ENCODE assay signal across 8 cellular contexts in the genomic region with DNA sequence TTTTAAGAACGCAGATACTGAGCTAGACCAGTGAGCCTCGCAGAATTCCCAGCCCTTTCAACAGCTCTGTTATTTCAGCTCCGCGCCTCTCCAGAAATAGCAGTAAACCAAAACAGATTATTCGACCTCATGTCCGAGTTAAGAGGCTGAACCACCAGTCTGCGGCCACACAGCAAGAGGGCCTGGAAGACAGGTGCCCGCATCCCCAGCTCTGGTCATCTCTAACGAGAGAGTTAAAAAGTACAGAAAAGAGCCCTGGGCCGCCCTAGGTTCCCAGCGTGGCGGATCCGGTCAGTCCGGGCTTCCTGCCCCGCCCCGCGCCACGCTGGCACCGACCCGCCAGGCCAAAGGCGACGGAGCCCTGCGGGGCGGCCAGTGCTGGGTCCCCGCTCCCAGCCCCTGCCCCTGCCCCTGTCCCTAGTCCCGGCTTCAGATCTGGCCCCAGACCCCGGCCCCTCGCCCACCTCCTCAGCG. TPM values are rescaled to one million over a fixed set of nuclear protein-coding genes. Genes with fewer than 3 reads are reported as not detected.
DNase-seq lines count a peak whose midpoint lies in the region; ATAC-seq and TF ChIP-seq lines count a peak whose summit lies in the region.

No MANE protein-coding gene starts in this region.

- peaks cover 51% of the 10 kb centered on the region for H3K4me1 Mint-ChIP-seq in activated CD4-positive, alpha-beta memory T cell treated with anti-CD3 and anti-CD28 coated beads, Interleukin-2, amount 10 ng/mL, durations not matched to agents 7 days and 5 days
- peaks cover 21 to 58% (median 45%) of the 10 kb centered on the region in 3 donors for H3K4me1 Mint-ChIP-seq in naive B cell

- peak overlapping the region; percentile 99 for H3K4me3 ChIP-seq in fibroblast of mammary gland (ENCODE audit: control insufficient read depth, low read depth, low read length)

- DNase-seq in Caki2 (ENCODE audit: low read depth) (peak; percentile 60), HS-5 (ENCODE audit: low read depth) (peak; percentile 18), fibroblast of mammary gland (ENCODE audit: low read depth) (peak; percentile 50), naive B cell (peak; percentile 29), ureter (ENCODE audit: low spot score) (peak; percentile 68), NCI-H510A treated with DMSO at 0.1 percent for 48 hours (lab: John Stamatoyannopoulos, UW) (no peak)
- peak; percentile 51 for DNase-seq in activated CD4-positive, alpha-beta memory T cell treated with anti-CD3 and anti-CD28 coated beads, Interleukin-2, amount 10 ng/mL, durations not matched to agents 7 days and 5 days

- no peak for TF ChIP-seq CTCF in fibroblast of mammary gland (conservative IDR thresholded peaks at IDR 0.05; ENCODE audit: control insufficient read depth, insufficient read depth, low read depth, low read length)

- POLR2A ChIA-PET in activated CD4-positive, alpha-beta memory T cell treated with anti-CD3 and anti-CD28 coated beads, Interleukin-2, amount 10 ng/mL, durations not matched to agents 7 days and 5 days (lab: Charles Lee) = interaction anchor here (0.9 to 15.8 kb wide), 15 partner anchors 8 to 470 kb away, joined by 3 to 360 read pairs (median 13); a partner anchor contains a TSS

- H3K27ac Mint-ChIP-seq in activated CD4-positive, alpha-beta memory T cell treated with anti-CD3 and anti-CD28 coated beads, Interleukin-2, amount 10 ng/mL, durations not matched to agents 7 days and 5 days = peak overlapping the region; percentile 94
- peak overlapping the region; percentile 56 to 99 (median 98) for H3K27ac Mint-ChIP-seq in naive B cell

- peak overlapping the region; percentile 88 for H3K4me3 Mint-ChIP-seq in activated CD4-positive, alpha-beta memory T cell treated with anti-CD3 and anti-CD28 coated beads, Interleukin-2, amount 10 ng/mL, durations not matched to agents 7 days and 5 days
- peak overlapping the region; percentile 89 to 99 (median 98) for H3K4me3 Mint-ChIP-seq in naive B cell

- peak; percentile 22 for ATAC-seq in GM21423 (IDR thresholded peaks at IDR 0.05; ENCODE audit: unreplicated experiment)
- peak; percentile 24 to 25 for ATAC-seq in naive B cell (ENCODE audit: low read depth in 2 of 2)

- CTCF ChIA-PET in activated CD4-positive, alpha-beta memory T cell treated with anti-CD3 and anti-CD28 coated beads, Interleukin-2, amount 10 ng/mL, durations not matched to agents 7 days and 5 days (lab: Charles Lee) = interaction anchor here (1.0 to 6.1 kb wide), 9 partner anchors 9 to 199 kb away, joined by 4 to 54 read pairs (median 5); a partner anchor contains a TSS

- peaks cover 72% of the 10 kb centered on the region for H3K36me3 Mint-ChIP-seq in activated CD4-positive, alpha-beta memory T cell treated with anti-CD3 and anti-CD28 coated beads, Interleukin-2, amount 10 ng/mL, durations not matched to agents 7 days and 5 days (ENCODE audit: low read depth)
- no peaks in the 10 kb centered on the region for H3K36me3 Mint-ChIP-seq in naive B cell

- H3K9me3 Mint-ChIP-seq in activated CD4-positive, alpha-beta memory T cell treated with anti-CD3 and anti-CD28 coated beads, Interleukin-2, amount 10 ng/mL, durations not matched to agents 7 days and 5 days = no peaks in the 10 kb centered on the region
- no peaks in the 10 kb centered on the region for H3K9me3 Mint-ChIP-seq in naive B cell

- in situ Hi-C loops in Caki2 (cut with HindIII; ENCODE audit: low pct_unique_long_range_greater_than_20kb, low sequenced_read_pairs) = no loop called here

- no peaks in the 10 kb centered on the region for H3K27me3 Mint-ChIP-seq in activated CD4-positive, alpha-beta memory T cell treated with anti-CD3 and anti-CD28 coated beads, Interleukin-2, amount 10 ng/mL, durations not matched to agents 7 days and 5 days
- no peaks in the 10 kb centered on the region for H3K27me3 Mint-ChIP-seq in naive B cell

RNA-seq across cellular contexts. Expression of a gene that starts 0.5 kb away (rescaled TPM):
- total RNA-seq in Caki2 (2014; rRNA removed; shearing (Covaris generic); ENCODE audit: low replicate concordance) = 300 and 337 TPM in 2 replicates
- 100 to 1,000 TPM; 263 to 266 TPM for total RNA-seq in activated CD4-positive, alpha-beta memory T cell treated with anti-CD3 and anti-CD28 coated beads, Interleukin-2, amount 10 ng/mL, durations not matched to agents 7 days and 5 days
- 100 to 1,000 TPM in 1 of 6 donors, 10 to 100 TPM in 5; 64.0 to 138 (median 75.1) TPM for polyA plus RNA-seq in naive B cell (ENCODE audit: low read depth in 6 of 6)
- 262 TPM for total RNA-seq in ureter

RNA-seq across cellular contexts. Expression of a gene that starts 27.4 kb away (rescaled TPM):
- total RNA-seq in Caki2 (2014; rRNA removed; shearing (Covaris generic); ENCODE audit: low replicate concordance) = 31.1 and 34.5 TPM in 2 replicates
- 10 to 100 TPM; 33.6 to 35.2 TPM for total RNA-seq in activated CD4-positive, alpha-beta memory T cell treated with anti-CD3 and anti-CD28 coated beads, Interleukin-2, amount 10 ng/mL, durations not matched to agents 7 days and 5 days
- 10 to 100 TPM in 5 of 6 donors, 1 to 10 TPM in 1; 9.9 to 30.0 (median 19.5) TPM for polyA plus RNA-seq in naive B cell (ENCODE audit: low read depth in 6 of 6)
- total RNA-seq in ureter = 12.2 TPM

RNA-seq across cellular contexts. Expression of a gene that starts 58.0 kb away (rescaled TPM):
- total RNA-seq in Caki2 (2014; rRNA removed; shearing (Covaris generic); ENCODE audit: low replicate concordance) = 37.9 and 51.9 TPM in 2 replicates
- total RNA-seq in activated CD4-positive, alpha-beta memory T cell treated with anti-CD3 and anti-CD28 coated beads, Interleukin-2, amount 10 ng/mL, durations not matched to agents 7 days and 5 days = 10 to 100 TPM; 14.4 to 16.1 TPM
- 10 to 100 TPM; 14.7 to 23.6 (median 15.7) TPM for polyA plus RNA-seq in naive B cell (ENCODE audit: low read depth in 6 of 6)
- 17.3 TPM for total RNA-seq in ureter

RNA-seq across cellular contexts. Expression of a gene that starts 58.3 kb away (rescaled TPM):
- 55.7 and 65.4 TPM in 2 replicates for total RNA-seq in Caki2 (2014; rRNA removed; shearing (Covaris generic); ENCODE audit: low replicate concordance)
- 10 to 100 TPM; 38.7 to 39.8 TPM for total RNA-seq in activated CD4-positive, alpha-beta memory T cell treated with anti-CD3 and anti-CD28 coated beads, Interleukin-2, amount 10 ng/mL, durations not matched to agents 7 days and 5 days
- polyA plus RNA-seq in naive B cell (ENCODE audit: low read depth in 6 of 6) = 10 to 100 TPM; 16.0 to 75.9 (median 21.9) TPM
- total RNA-seq in ureter = 8.4 TPM
